Comparison of ENCODE assay signal across 12 cellular contexts in genomic region chr10:19922236-19922963, GRCh38.
DNase-seq lines count a peak whose midpoint lies in the region; ATAC-seq and TF ChIP-seq lines count a peak whose summit lies in the region.
"Had no signal": no experiment of that assay in that cellular context is flagged by ENCODE, and none has a peak within 500 bp of the region (broad histone marks: within the 10 kb centered on the region; RNA-seq: fewer than 3 reads in every experiment).

No MANE protein-coding gene starts in this region.

- H3K9ac ChIP-seq in subcutaneous abdominal adipose tissue (ENCODE audit: low read length in 5 of 5): peak overlapping the region in 1 of 5 donors; percentile 33
- H3K9ac ChIP-seq: parathyroid adenoma had no signal

- no peaks in the 10 kb centered on the region for H3K36me3 ChIP-seq in subcutaneous abdominal adipose tissue (ENCODE audit: control insufficient read depth in 5 of 5, insufficient read depth in 5 of 5, low read length in 5 of 5)

- H3K9me3 Mint-ChIP-seq in stimulated activated naive CD8-positive, alpha-beta T cell treated with anti-CD3 and anti-CD28 coated beads, Interleukin-15, amount 100 ng/mL, for 72 hours: peaks cover 0 to 5% of the 10 kb centered on the region in 2 donors

- H3K9me3 ChIP-seq in subcutaneous abdominal adipose tissue (ENCODE audit: control insufficient read depth in 5 of 5, low read length in 5 of 5): no peaks in the 10 kb centered on the region

- peaks cover 0 to 36% (median 23%) of the 10 kb centered on the region in 5 donors for H3K4me1 ChIP-seq in subcutaneous abdominal adipose tissue (ENCODE audit: control insufficient read depth in 5 of 5, insufficient read depth in 5 of 5, low read length in 5 of 5)

- H3K4me3 Mint-ChIP-seq in stimulated activated naive CD8-positive, alpha-beta T cell treated with anti-CD3 and anti-CD28 coated beads, Interleukin-15, amount 100 ng/mL, for 72 hours: no peak overlapping the region

- H3K27ac ChIP-seq in layer of hippocampus (ENCODE audit: low read depth, low read length) (peak overlapping the region; percentile 4), subcutaneous abdominal adipose tissue (ENCODE audit: low read depth, low read length) (peak overlapping the region; percentile 80)
- H3K27ac ChIP-seq: parathyroid adenoma had no signal

- DNase-seq in HS-27A (ENCODE audit: low read depth) (peak; percentile 43), choroid plexus epithelial cell (ENCODE audit: low read depth) (peak; percentile 90), EL (no peak), NCI-H774 (lab: John Stamatoyannopoulos, UW) (no peak)
- DNase-seq in stimulated activated naive CD8-positive, alpha-beta T cell treated with anti-CD3 and anti-CD28 coated beads, Interleukin-15, amount 100 ng/mL, for 72 hours: no peak
- DNase-seq: activated CD4-positive, alpha-beta T cell treated with anti-CD3 and anti-CD28 coated beads, Interleukin-2, amount 50 U/mL, for 48 hours; effector CD8-positive, alpha-beta T cell; trophoblast cell had no signal

- H3K27me3 ChIP-seq in layer of hippocampus (ENCODE audit: control insufficient read depth, insufficient read depth, low read length) (no peaks in the 10 kb centered on the region), subcutaneous abdominal adipose tissue (ENCODE audit: control insufficient read depth in 5 of 5, insufficient read depth in 4 of 5, low read length in 5 of 5) (no peaks in the 10 kb centered on the region)

- ATAC-seq in stimulated activated naive CD8-positive, alpha-beta T cell treated with anti-CD3 and anti-CD28 coated beads, Interleukin-15, amount 100 ng/mL, for 72 hours: no peak
- no peak for ATAC-seq in HG03571 (IDR thresholded peaks at IDR 0.05; ENCODE audit: unreplicated experiment)

- no peaks in the 10 kb centered on the region for H3K4me1 Mint-ChIP-seq in stimulated activated naive CD8-positive, alpha-beta T cell treated with anti-CD3 and anti-CD28 coated beads, Interleukin-15, amount 100 ng/mL, for 72 hours

- no peak overlapping the region for H3K27ac Mint-ChIP-seq in stimulated activated naive CD8-positive, alpha-beta T cell treated with anti-CD3 and anti-CD28 coated beads, Interleukin-15, amount 100 ng/mL, for 72 hours

- no peaks in the 10 kb centered on the region for H3K27me3 Mint-ChIP-seq in stimulated activated naive CD8-positive, alpha-beta T cell treated with anti-CD3 and anti-CD28 coated beads, Interleukin-15, amount 100 ng/mL, for 72 hours

- H3K4me3 ChIP-seq in choroid plexus epithelial cell (ENCODE audit: low read depth, low read length): no peak overlapping the region
- peak overlapping the region in 1 of 5 donors; percentile 27 for H3K4me3 ChIP-seq in subcutaneous abdominal adipose tissue (ENCODE audit: low read depth in 1 of 5, low read length in 5 of 5)

- TF ChIP-seq CTCF in choroid plexus epithelial cell (conservative IDR thresholded peaks at IDR 0.05; ENCODE audit: low read depth, low read length): no peak

Comparison
In these comparisons a context has a peak if more than half of its experiments do, and no peak if none do; other contexts are left out.
1. DNase-seq: peak in HS-27A (single experiment) and choroid plexus epithelial cell (single experiment); none in stimulated activated naive CD8-positive, alpha-beta T cell treated with anti-CD3 and anti-CD28 coated beads, Interleukin-15, amount 100 ng/mL, for 72 hours (0 of 2), EL (single experiment) and NCI-H774 (single experiment).